Comparison of ENCODE assay signal across 14 cellular contexts in genomic region chr6:106790146-106790770, GRCh38.
"Had no signal": no experiment of that assay in that cellular context is flagged by ENCODE, and none has a peak within 500 bp of the region (broad histone marks: within the 10 kb centered on the region; RNA-seq: fewer than 3 reads in every experiment).

No MANE protein-coding gene starts in this region.

- H3K27ac ChIP-seq: dorsolateral prefrontal cortex, lower lobe of right lung, psoas muscle, sigmoid colon had no signal

- H3K27me3 ChIP-seq: sigmoid colon had no signal

- H3K4me3 Mint-ChIP-seq: activated CD4-positive, alpha-beta memory T cell treated with anti-CD3 and anti-CD28 coated beads for 36 hours; activated naive CD8-positive, alpha-beta T cell treated with anti-CD3 and anti-CD28 coated beads, Interleukin-2, amount 10 ng/mL, durations not matched to agents 7 days and 5 days; naive thymus-derived CD8-positive, alpha-beta T cell had no signal

- H3K27ac Mint-ChIP-seq: activated CD4-positive, alpha-beta memory T cell treated with anti-CD3 and anti-CD28 coated beads for 36 hours; activated naive CD8-positive, alpha-beta T cell treated with anti-CD3 and anti-CD28 coated beads, Interleukin-2, amount 10 ng/mL, durations not matched to agents 7 days and 5 days; naive thymus-derived CD8-positive, alpha-beta T cell had no signal

- H3K9me3 Mint-ChIP-seq: activated CD4-positive, alpha-beta memory T cell treated with anti-CD3 and anti-CD28 coated beads for 36 hours; activated naive CD8-positive, alpha-beta T cell treated with anti-CD3 and anti-CD28 coated beads, Interleukin-2, amount 10 ng/mL, durations not matched to agents 7 days and 5 days; naive thymus-derived CD8-positive, alpha-beta T cell had no signal

- H3K4me1 ChIP-seq: lower lobe of right lung, sigmoid colon had no signal

- H3K36me3 ChIP-seq: lower lobe of right lung, sigmoid colon had no signal

- H3K9me3 ChIP-seq: lower lobe of right lung, psoas muscle, sigmoid colon had no signal

- H3K4me3 ChIP-seq: dorsolateral prefrontal cortex, lower lobe of right lung, psoas muscle, sigmoid colon had no signal

- H3K4me1 Mint-ChIP-seq: activated naive CD8-positive, alpha-beta T cell treated with anti-CD3 and anti-CD28 coated beads, Interleukin-2, amount 10 ng/mL, durations not matched to agents 7 days and 5 days had no signal

- ATAC-seq: naive thymus-derived CD8-positive, alpha-beta T cell had no signal

- DNase-seq: activated CD4-positive, alpha-beta memory T cell treated with anti-CD3 and anti-CD28 coated beads for 36 hours; activated CD4-positive, alpha-beta T cell treated with anti-CD3 and anti-CD28 coated beads for 1 hour; activated gamma-delta T cell treated with Interleukin-2 at 50 U/mL for 16 hours; activated naive CD8-positive, alpha-beta T cell treated with anti-CD3 and anti-CD28 coated beads, Interleukin-2, amount 10 ng/mL, durations not matched to agents 7 days and 5 days; activated T-cell treated with anti-CD3 and anti-CD28 coated beads, Interleukin-2, amount 50 U/mL, for 48 hours; dorsolateral prefrontal cortex; hypothalamus; lower lobe of right lung; naive thymus-derived CD8-positive, alpha-beta T cell; occipital lobe; psoas muscle; sigmoid colon; stimulated activated CD4-positive, alpha-beta T cell treated with anti-CD3 and anti-CD28 coated beads, Interleukin-2, amount 100 ng/mL, for 24 hours; stimulated activated naive CD4-positive, alpha-beta T cell treated with Interleukin-2 at 50 U/mL for 16 hours had no signal

- H3K36me3 Mint-ChIP-seq: activated CD4-positive, alpha-beta memory T cell treated with anti-CD3 and anti-CD28 coated beads for 36 hours; activated naive CD8-positive, alpha-beta T cell treated with anti-CD3 and anti-CD28 coated beads, Interleukin-2, amount 10 ng/mL, durations not matched to agents 7 days and 5 days; naive thymus-derived CD8-positive, alpha-beta T cell had no signal
